8 cellular contexts compared by ENCODE assay signal in genomic region chr6:2846873-2847224, GRCh38. TPM values are rescaled to one million over a fixed set of nuclear protein-coding genes. Genes with fewer than 3 reads are reported as not detected.
DNase-seq lines count a peak whose midpoint lies in the region; ATAC-seq and TF ChIP-seq lines count a peak whose summit lies in the region.

No MANE protein-coding gene starts in this region.

- no peak overlapping the region for H3K4ac ChIP-seq in mesenchymal stem cell (ENCODE audit: low read depth in 1 of 2, low read length in 2 of 2)

- H2BK15ac ChIP-seq in mesenchymal stem cell (ENCODE audit: low read depth, poor library complexity, severe bottlenecking): peak overlapping the region; percentile 90

- no peaks in the 10 kb centered on the region for H3K27me3 ChIP-seq in ascending aorta
- no peaks in the 10 kb centered on the region for H3K27me3 ChIP-seq in mesenchymal stem cell (ENCODE audit: control insufficient read depth in 1 of 2, insufficient read depth in 1 of 2, low read length in 2 of 2)

- no peak overlapping the region for H3K14ac ChIP-seq in mesenchymal stem cell (ENCODE audit: low read length in 2 of 2)

- WGBS in mesenchymal stem cell: 83% methylated on average over 1 of the region's 1 CpG

- peak overlapping the region; percentile 61 to 62 for H3K4me3 Mint-ChIP-seq in activated T-cell treated with anti-CD3 and anti-CD28 coated beads, Interleukin-2, amount 50 U/mL, for 72 hours
- H3K4me3 Mint-ChIP-seq in type B pancreatic cell: no peak overlapping the region

- peaks cover 0 to 10% of the 10 kb centered on the region in 2 donors for H3K4me1 ChIP-seq in ascending aorta
- peaks cover 4% of the 10 kb centered on the region for H3K4me1 ChIP-seq in mesenchymal stem cell (ENCODE audit: control insufficient read depth, insufficient read depth, low read depth, low read length)

- no peak overlapping the region for H2BK120ac ChIP-seq in mesenchymal stem cell (ENCODE audit: low read depth, low read length)

- peak overlapping the region; percentile 60 for H3K27ac Mint-ChIP-seq in activated T-cell treated with anti-CD3 and anti-CD28 coated beads, Interleukin-2, amount 50 U/mL, for 72 hours
- H3K27ac Mint-ChIP-seq in type B pancreatic cell: peak overlapping the region; percentile 44

- no peak for DNase-seq in activated T-cell treated with anti-CD3 and anti-CD28 coated beads, Interleukin-2, amount 50 U/mL, for 72 hours
- no peak for DNase-seq in activated T-cell treated with anti-CD3 and anti-CD28 coated beads, Interleukin-2, amount 50 U/mL, for 48 hours
- DNase-seq in ascending aorta (ENCODE audit: low spot score in 2 of 2) (no peak), mesenchymal stem cell (no peak), type B pancreatic cell (ENCODE audit: extremely low spot score, unreplicated experiment) (no peak), NCI-H524 (lab: John Stamatoyannopoulos, UW) (no peak), DMS53 treated with DMSO at 0.1 percent for 48 hours (lab: John Stamatoyannopoulos, UW; ENCODE audit: unreplicated experiment) (no peak)

- H3K4me3 ChIP-seq in ascending aorta (peak overlapping the region in 1 of 2 donors; percentile 41), mesenchymal stem cell (ENCODE audit: insufficient read depth in 1 of 2, low read depth in 1 of 2, low read length in 2 of 2) (peak overlapping the region in 1 of 2 experiments; percentile 69)

- H2BK12ac ChIP-seq in mesenchymal stem cell (ENCODE audit: low read length in 2 of 2): peak overlapping the region; percentile 21 to 24

- no peak for TF ChIP-seq CTCF in ascending aorta (IDR thresholded peaks at IDR 0.05)
- TF ChIP-seq CTCF in type B pancreatic cell (conservative IDR thresholded peaks at IDR 0.05): no peak

- H3K36me3 Mint-ChIP-seq in activated T-cell treated with anti-CD3 and anti-CD28 coated beads, Interleukin-2, amount 50 U/mL, for 72 hours (ENCODE audit: insufficient read depth in 2 of 2): peaks cover 0 to 4% of the 10 kb centered on the region in 2 donors
- no peaks in the 10 kb centered on the region for H3K36me3 Mint-ChIP-seq in type B pancreatic cell

- H3K23ac ChIP-seq in mesenchymal stem cell (ENCODE audit: low read length in 2 of 2): no peak overlapping the region

- H3K36me3 ChIP-seq in ascending aorta (no peaks in the 10 kb centered on the region), mesenchymal stem cell (ENCODE audit: control insufficient read depth in 1 of 2, insufficient read depth in 2 of 2, low read depth in 1 of 2, low read length in 2 of 2) (no peaks in the 10 kb centered on the region)

- no peak overlapping the region for H3K18ac ChIP-seq in mesenchymal stem cell (ENCODE audit: low read depth in 1 of 2, low read length in 2 of 2)

- H4K91ac ChIP-seq in mesenchymal stem cell (ENCODE audit: low read length): no peak overlapping the region

- peak overlapping the region; percentile 29 for H2AFZ ChIP-seq in mesenchymal stem cell (ENCODE audit: low read depth, low read length)

- intact Hi-C loops in ascending aorta (cut with DNase I): loop anchor here (1.0 to 10.0 kb wide), 5 partner anchors 7 to 1252 kb away; partner anchors contain the start of gene SERPINB6

- peak overlapping the region; percentile 47 for H4K8ac ChIP-seq in mesenchymal stem cell (ENCODE audit: low read length)

- peaks cover 68% of the 10 kb centered on the region for H3K4me1 Mint-ChIP-seq in activated T-cell treated with anti-CD3 and anti-CD28 coated beads, Interleukin-2, amount 50 U/mL, for 72 hours (ENCODE audit: low read depth)
- peaks cover 23% of the 10 kb centered on the region for H3K4me1 Mint-ChIP-seq in type B pancreatic cell (ENCODE audit: unreplicated experiment)

- H3K9ac ChIP-seq in mesenchymal stem cell (ENCODE audit: low read length): peak overlapping the region; percentile 86

- no peaks in the 10 kb centered on the region for H3K79me1 ChIP-seq in mesenchymal stem cell (replicated peaks; ENCODE audit: low read length, poor library complexity, severe bottlenecking)

- no peak for ATAC-seq in activated T-cell treated with anti-CD3 and anti-CD28 coated beads, Interleukin-2, amount 50 U/mL, for 72 hours (replicated peaks in 1 of 2)
- no peak for ATAC-seq in GM18909 (IDR thresholded peaks at IDR 0.05; ENCODE audit: poor library complexity, unreplicated experiment)

- no peak overlapping the region for H2AK5ac ChIP-seq in mesenchymal stem cell (ENCODE audit: low read length, severe bottlenecking)

- H3K27me3 Mint-ChIP-seq in activated T-cell treated with anti-CD3 and anti-CD28 coated beads, Interleukin-2, amount 50 U/mL, for 72 hours (ENCODE audit: low read depth): no peaks in the 10 kb centered on the region
- H3K27me3 Mint-ChIP-seq in type B pancreatic cell: no peaks in the 10 kb centered on the region

- H3K27ac ChIP-seq in ascending aorta: peak overlapping the region; percentile 69 to 84
- peak overlapping the region; percentile 22 for H3K27ac ChIP-seq in mesenchymal stem cell (ENCODE audit: low read length, poor library complexity, severe bottlenecking)

- peaks cover 0 to 4% of the 10 kb centered on the region in 2 donors for H3K9me3 Mint-ChIP-seq in activated T-cell treated with anti-CD3 and anti-CD28 coated beads, Interleukin-2, amount 50 U/mL, for 72 hours
- peaks cover 4% of the 10 kb centered on the region for H3K9me3 Mint-ChIP-seq in type B pancreatic cell

- H3K9me3 ChIP-seq in ascending aorta (no peaks in the 10 kb centered on the region), mesenchymal stem cell (ENCODE audit: control insufficient read depth, low read length) (no peaks in the 10 kb centered on the region)

- no peak overlapping the region for H2BK5ac ChIP-seq in mesenchymal stem cell (ENCODE audit: low read depth, low read length, poor library complexity, severe bottlenecking)

- H3K4me2 ChIP-seq in mesenchymal stem cell (ENCODE audit: low read length, poor library complexity, severe bottlenecking): peak overlapping the region; percentile 20

RNA-seq across cellular contexts. Expression of gene SERPINB1, which starts 5.2 kb away (rescaled TPM):
- total RNA-seq in activated T-cell treated with anti-CD3 and anti-CD28 coated beads, Interleukin-2, amount 50 U/mL, for 72 hours: 100 to 1,000 TPM; 131 to 203 TPM
- total RNA-seq in ascending aorta (14.0 TPM), type B pancreatic cell (ENCODE audit: low replicate concordance) (31.2 and 52.0 TPM in 2 replicates)
- 22.3 TPM for polyA plus RNA-seq in mesenchymal stem cell (2013, experiment 1 of 2)
- 23.4 TPM for polyA plus RNA-seq in mesenchymal stem cell (2013, experiment 2 of 2)

RNA-seq across cellular contexts. Expression of gene SERPINB9, which starts 56.3 kb away (rescaled TPM):
- 10 to 100 TPM; 70.7 to 96.1 TPM for total RNA-seq in activated T-cell treated with anti-CD3 and anti-CD28 coated beads, Interleukin-2, amount 50 U/mL, for 72 hours
- total RNA-seq in ascending aorta (6.5 TPM), type B pancreatic cell (ENCODE audit: low replicate concordance) (6.0 and 6.5 TPM in 2 replicates)
- polyA plus RNA-seq in mesenchymal stem cell (2013, experiment 1 of 2): 11.1 TPM
- 11.3 TPM for polyA plus RNA-seq in mesenchymal stem cell (2013, experiment 2 of 2)
